Comparison of ENCODE assay signal across 23 cellular contexts in genomic region chr6:90462102-90462501, GRCh38.
"Had no signal": no experiment of that assay in that cellular context is flagged by ENCODE, and none has a peak within 500 bp of the region (broad histone marks: within the 10 kb centered on the region; RNA-seq: fewer than 3 reads in every experiment).

No MANE protein-coding gene starts in this region.

- H3K4me3 ChIP-seq: body of pancreas, cardiac muscle cell, esophagus squamous epithelium, gastrocnemius medialis, ovary, prostate gland, spleen, thoracic aorta, vagina had no signal

- H3K4me3 Mint-ChIP-seq: activated T-cell treated with anti-CD3 and anti-CD28 coated beads, Interleukin-2, amount 50 U/mL, for 4 hours; endodermal cell; natural killer cell treated with Interleukin-12 subunit alpha and Interleukin-12 subunit beta and Interleukin-15 and Interleukin-18, amount 100 ng/mL, for 72 hours; T-helper 2 cell treated with Interferon-gamma antibody and Interleukin-4, amounts not matched to agents 5 μg/mL and 100 μg/mL, for 36 hours; type B pancreatic cell; WTC11 had no signal

- H3K36me3 Mint-ChIP-seq: natural killer cell treated with Interleukin-12 subunit alpha and Interleukin-12 subunit beta and Interleukin-15 and Interleukin-18, amount 100 ng/mL, for 72 hours; type B pancreatic cell; WTC11 had no signal

- DNase-seq: activated CD4-positive, alpha-beta T cell treated with anti-CD3 and anti-CD28 coated beads for 48 hours; activated gamma-delta T cell treated with Interleukin-2 at 50 U/mL for 16 hours; activated T-cell treated with anti-CD3 and anti-CD28 coated beads, Interleukin-2, amount 50 U/mL, for 4 hours; body of pancreas; cortex of kidney; endodermal cell; esophagus squamous epithelium; gastrocnemius medialis; hypothalamus; midbrain; ovary; spleen; stimulated activated CD4-positive, alpha-beta T cell treated with anti-CD3 and anti-CD28 coated beads, Interleukin-4, amount 100 ng/mL, for 1 hour; stimulated activated naive CD4-positive, alpha-beta T cell had no signal

- H3K9me3 Mint-ChIP-seq: activated T-cell treated with anti-CD3 and anti-CD28 coated beads, Interleukin-2, amount 50 U/mL, for 4 hours; endodermal cell; natural killer cell treated with Interleukin-12 subunit alpha and Interleukin-12 subunit beta and Interleukin-15 and Interleukin-18, amount 100 ng/mL, for 72 hours had no signal

- ATAC-seq: activated T-cell treated with anti-CD3 and anti-CD28 coated beads, Interleukin-2, amount 50 U/mL, for 4 hours; body of pancreas; gastrocnemius medialis; natural killer cell treated with Interleukin-12 subunit alpha and Interleukin-12 subunit beta and Interleukin-15 and Interleukin-18, amount 100 ng/mL, for 72 hours; SK-N-SH treated with all-trans-retinoic acid at 6 μM for 48 hours; WTC11 had no signal

- H3K4me1 ChIP-seq: body of pancreas, prostate gland, vagina had no signal

- H3K27me3 Mint-ChIP-seq: type B pancreatic cell had no signal

- H3K27me3 ChIP-seq: body of pancreas, cardiac muscle cell, esophagus squamous epithelium, gastrocnemius medialis, ovary, spleen, vagina had no signal

- H3K36me3 ChIP-seq: cardiac muscle cell, esophagus squamous epithelium, gastrocnemius medialis, ovary, prostate gland, spleen, thoracic aorta, vagina had no signal

- H3K9me3 ChIP-seq: body of pancreas, esophagus squamous epithelium, gastrocnemius medialis, ovary, prostate gland, spleen, thoracic aorta, vagina had no signal

- H3K27ac Mint-ChIP-seq: endodermal cell, type B pancreatic cell, WTC11 had no signal
